15 cellular contexts compared by ENCODE assay signal in the genomic region with DNA sequence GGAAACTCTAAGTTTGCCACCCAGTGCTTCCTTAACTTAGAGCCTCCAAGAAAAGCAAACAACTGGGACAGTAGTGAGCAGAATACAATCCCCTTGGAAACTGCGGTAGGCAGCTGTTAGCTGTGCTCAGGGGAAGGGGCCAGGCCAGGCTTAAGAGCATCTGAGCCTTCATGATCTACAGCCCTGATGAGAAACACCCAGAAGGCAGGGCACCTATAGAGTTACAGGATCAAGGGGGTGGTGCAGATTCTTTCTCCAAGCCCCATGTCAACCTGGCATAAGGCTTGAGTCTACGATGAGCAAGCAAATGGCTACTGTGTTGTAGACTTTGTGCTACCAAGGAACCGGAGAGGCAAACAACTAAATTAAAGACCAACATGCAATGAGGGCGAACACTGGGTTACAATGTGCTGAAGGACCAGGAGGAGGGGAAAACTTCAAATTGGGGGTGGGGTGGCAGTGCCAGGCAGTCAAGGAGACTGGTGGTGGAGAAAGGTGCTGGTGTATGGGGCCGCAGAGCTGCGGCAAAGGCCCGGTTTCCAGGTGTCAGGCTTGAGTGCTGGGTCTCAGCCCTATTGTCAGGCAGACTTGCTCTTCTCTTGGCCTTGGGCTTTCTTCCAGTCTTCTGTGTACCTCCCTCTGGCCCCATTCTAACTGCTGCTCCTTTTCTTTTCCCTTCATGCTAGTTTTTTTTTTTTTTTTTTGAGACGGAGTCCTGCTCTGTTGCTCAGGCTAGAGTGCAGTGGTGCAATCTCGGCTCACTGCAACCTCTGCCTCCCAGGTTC. TPM values are rescaled to one million over a fixed set of nuclear protein-coding genes. Genes with fewer than 3 reads are reported as not detected.
DNase-seq lines count a peak whose midpoint lies in the region; ATAC-seq and TF ChIP-seq lines count a peak whose summit lies in the region.
"Had no signal": no experiment of that assay in that cellular context is flagged by ENCODE, and none has a peak within 500 bp of the region (broad histone marks: within the 10 kb centered on the region; RNA-seq: fewer than 3 reads in every experiment).

No MANE protein-coding gene starts in this region.

- peaks cover 64% of the 10 kb centered on the region for H3K36me3 ChIP-seq in endodermal cell (ENCODE audit: control insufficient read depth, insufficient read depth, low read length)
- H3K36me3 ChIP-seq in psoas muscle (ENCODE audit: insufficient read depth in 1 of 2, low read depth in 1 of 2): peaks cover 18 to 67% of the 10 kb centered on the region in 2 donors
- peaks cover 40 to 47% of the 10 kb centered on the region in 2 donors for H3K36me3 ChIP-seq in stomach smooth muscle (ENCODE audit: control insufficient read depth in 2 of 2, insufficient read depth in 2 of 2, low read length in 2 of 2)
- peaks cover 33% of the 10 kb centered on the region for H3K36me3 ChIP-seq in PC-9 (ENCODE audit: low read depth)

- H3K36me3 Mint-ChIP-seq in endodermal cell (ENCODE audit: low read depth): peaks cover 47% of the 10 kb centered on the region

- H3K4me3 Mint-ChIP-seq in endodermal cell: no peak overlapping the region
- H3K4me3 Mint-ChIP-seq: CD4-positive, CD25-positive, alpha-beta regulatory T cell; CD8-positive, alpha-beta memory T cell; H9 had no signal

- no peaks in the 10 kb centered on the region for H3K4me1 Mint-ChIP-seq in endodermal cell
- H3K4me1 Mint-ChIP-seq: CD4-positive, CD25-positive, alpha-beta regulatory T cell; CD8-positive, alpha-beta memory T cell had no signal

- intact Hi-C loops in psoas muscle (cut with DNase I) (no loop called here), PC-9 (cut with micrococcal nuclease; ENCODE audit: unreplicated experiment) (no loop called here)

- no peaks in the 10 kb centered on the region for H3K9me3 ChIP-seq in endodermal cell (ENCODE audit: control insufficient read depth, low read length)
- H3K9me3 ChIP-seq in psoas muscle: no peaks in the 10 kb centered on the region
- no peaks in the 10 kb centered on the region for H3K9me3 ChIP-seq in stomach smooth muscle (ENCODE audit: control insufficient read depth in 2 of 2, low read length in 2 of 2)
- no peaks in the 10 kb centered on the region for H3K9me3 ChIP-seq in PC-9 (ENCODE audit: insufficient read depth, low read depth)
- H3K9me3 ChIP-seq: BE2C, Caco-2 had no signal

- no peak overlapping the region for H3K4me2 ChIP-seq in PC-9

- no peaks in the 10 kb centered on the region for H4K20me1 ChIP-seq in PC-9 (ENCODE audit: insufficient read depth)

- H3K4me3 ChIP-seq in endodermal cell (ENCODE audit: low read length) (no peak overlapping the region), psoas muscle (no peak overlapping the region), stomach smooth muscle (ENCODE audit: low read length in 2 of 2) (no peak overlapping the region), PC-9 (no peak overlapping the region)

- H2AFZ ChIP-seq in PC-9: no peak overlapping the region

- no peak overlapping the region for H3K9ac ChIP-seq in endodermal cell (ENCODE audit: extremely low read depth, low read length, poor library complexity, severe bottlenecking)
- no peak overlapping the region for H3K9ac ChIP-seq in stomach smooth muscle (ENCODE audit: low read length in 2 of 2)

- no peaks in the 10 kb centered on the region for H3K9me3 Mint-ChIP-seq in endodermal cell
- H3K9me3 Mint-ChIP-seq: CD4-positive, CD25-positive, alpha-beta regulatory T cell; CD8-positive, alpha-beta memory T cell; H9 had no signal

- no peaks in the 10 kb centered on the region for H3K79me2 ChIP-seq in PC-9 (ENCODE audit: low read depth)

- no TSS peak for BruUV-seq in PC-9 (replicated peaks; lab: Mats Ljungman, UMichigan)

- 96 to 97% methylated on average over 7 to 9 of the region's 9 CpGs for WGBS in endodermal cell (ENCODE audit: insufficient coverage in 1 of 2, insufficient read length in 1 of 2), 2 experiments
- WGBS in psoas muscle, 3 donors: 72 to 85% (median 76%) methylated on average over 7 to 9 of the region's 9 CpGs

- ATAC-seq in psoas muscle (peak; percentile 62 to 83 (median 72)), foreskin keratinocyte (no peak)
- ATAC-seq: HepG2 had no signal

- H3K9me2 ChIP-seq in PC-9 (ENCODE audit: insufficient read depth): no peaks in the 10 kb centered on the region

- no peak for DNase-seq in RWPE1 (ENCODE audit: low spot score)
- peak; percentile 26 for DNase-seq in endodermal cell
- no peak for DNase-seq in psoas muscle
- DNase-seq in PC-9: no peak
- no peak for DNase-seq in foreskin keratinocyte
- DNase-seq in COLO668 (lab: John Stamatoyannopoulos, UW; ENCODE audit: unreplicated experiment): no peak
- DNase-seq: ACHN; BE2C; C1 segment of cervical spinal cord; Caco-2; CD4-positive, CD25-positive, alpha-beta regulatory T cell; CD8-positive, alpha-beta memory T cell; H9 had no signal

- H3K27ac ChIP-seq in RWPE1 (peak overlapping the region; percentile 32), endodermal cell (ENCODE audit: low read depth, low read length) (no peak overlapping the region), psoas muscle (peak overlapping the region; percentile 74), stomach smooth muscle (ENCODE audit: low read length) (peak overlapping the region; percentile 31), PC-9 (no peak overlapping the region), foreskin keratinocyte (no peak overlapping the region)

- H3K4me1 ChIP-seq in endodermal cell (ENCODE audit: control insufficient read depth, insufficient read depth, low read length) (no peaks in the 10 kb centered on the region), psoas muscle (peaks cover 19% of the 10 kb centered on the region), stomach smooth muscle (ENCODE audit: control insufficient read depth, insufficient read depth, low read length) (peaks cover 18% of the 10 kb centered on the region), PC-9 (replicated peaks; ENCODE audit: insufficient read depth) (no peaks in the 10 kb centered on the region), foreskin keratinocyte (no peaks in the 10 kb centered on the region)
- H3K4me1 ChIP-seq: BE2C, Caco-2 had no signal

- H3K27ac Mint-ChIP-seq in endodermal cell: no peak overlapping the region
- H3K27ac Mint-ChIP-seq: H9 had no signal

- no peaks in the 10 kb centered on the region for H3K27me3 Mint-ChIP-seq in endodermal cell (ENCODE audit: insufficient read depth)
- H3K27me3 Mint-ChIP-seq: CD4-positive, CD25-positive, alpha-beta regulatory T cell; CD8-positive, alpha-beta memory T cell had no signal

- TF ChIP-seq CTCF in RWPE1 (conservative IDR thresholded peaks at IDR 0.05; ENCODE audit: low read depth): no peak
- TF ChIP-seq CTCF in endodermal cell (conservative IDR thresholded peaks at IDR 0.05): no peak
- TF ChIP-seq CTCF in psoas muscle (IDR thresholded peaks at IDR 0.05): no peak
- TF ChIP-seq CTCF in PC-9 (conservative IDR thresholded peaks at IDR 0.05): no peak
- TF ChIP-seq CTCF in foreskin keratinocyte (conservative IDR thresholded peaks at IDR 0.05): no peak

- CTCF ChIA-PET in RWPE1 (lab: Yijun Ruan, JAX) (interaction anchor here (0.7 kb wide), 1 partner anchor 159 kb away, joined by 3 read pairs; no protein-coding TSS in a partner anchor), PC-9 (lab: Charles Lee) (no interaction called here)

- POLR2A ChIA-PET in RWPE1 (lab: Yijun Ruan, JAX; ENCODE audit: low non-redundant PET) (no interaction called here), PC-9 (lab: Charles Lee; ENCODE audit: unreplicated experiment) (no interaction called here)

- H3F3A ChIP-seq in PC-9 (ENCODE audit: insufficient read depth, low read depth): 0 out of 2 replicates have a peak, but pooled peaks cover 3% of the 10 kb centered on the region

- H3K27me3 ChIP-seq in endodermal cell (ENCODE audit: control insufficient read depth, insufficient read depth, low read length, poor library complexity, severe bottlenecking): no peaks in the 10 kb centered on the region
- no peaks in the 10 kb centered on the region for H3K27me3 ChIP-seq in psoas muscle (ENCODE audit: insufficient read depth in 3 of 3, low read length in 2 of 3)
- no peaks in the 10 kb centered on the region for H3K27me3 ChIP-seq in stomach smooth muscle (ENCODE audit: control insufficient read depth in 1 of 2, insufficient read depth in 2 of 2, low read length in 2 of 2)
- H3K27me3 ChIP-seq in PC-9 (ENCODE audit: insufficient read depth, low read depth): no peaks in the 10 kb centered on the region
- H3K27me3 ChIP-seq in foreskin keratinocyte: no peaks in the 10 kb centered on the region
- H3K27me3 ChIP-seq: BE2C had no signal

RNA-seq across cellular contexts. Expression of gene POLR3A, which starts 51.1 kb away (rescaled TPM):
- total RNA-seq in endodermal cell: 10 to 100 TPM; 28.2 to 28.6 TPM
- polyA plus RNA-seq in endodermal cell (2013, experiment 1 of 2): 18.0 TPM
- polyA plus RNA-seq in endodermal cell (2013, experiment 2 of 2): 18.3 TPM
- 10 to 100 TPM; 11.8 to 16.5 (median 14.1) TPM for total RNA-seq in psoas muscle
- polyA plus RNA-seq in psoas muscle: 10 to 100 TPM in 1 of 3 donors, 1 to 10 TPM in 2; 5.2 to 14.2 (median 8.9) TPM
- 13.1 and 14.9 TPM in 2 replicates for total RNA-seq in PC-9 (2021)
- total RNA-seq in foreskin keratinocyte: 21.1 and 21.2 TPM in 2 replicates
- polyA plus RNA-seq in foreskin keratinocyte: 7.3 and 7.7 TPM in 2 replicates

RNA-seq across cellular contexts. Expression of gene DLG5, which starts 51.6 kb away (rescaled TPM):
- total RNA-seq in endodermal cell (10 to 100 TPM; 79.4 to 83.4 TPM), psoas muscle (10 to 100 TPM; 36.9 to 62.9 (median 39.9) TPM), PC-9 (2021) (75.5 and 81.7 TPM in 2 replicates), foreskin keratinocyte (66.7 and 74.8 TPM in 2 replicates)
- 55.8 TPM for polyA plus RNA-seq in endodermal cell (2013, experiment 1 of 2)
- 53.5 TPM for polyA plus RNA-seq in endodermal cell (2013, experiment 2 of 2)
- polyA plus RNA-seq in psoas muscle (10 to 100 TPM; 10.2 to 18.3 (median 12.7) TPM), foreskin keratinocyte (25.1 and 29.0 TPM in 2 replicates)

RNA-seq across cellular contexts. Expression of gene RPS24, which starts 55.5 kb away (rescaled TPM):
- 1,000 to 10,000 TPM; 1,695 to 1,720 TPM for total RNA-seq in endodermal cell
- polyA plus RNA-seq in endodermal cell (2013, experiment 1 of 2): 2,044 TPM
- 2,088 TPM for polyA plus RNA-seq in endodermal cell (2013, experiment 2 of 2)
- total RNA-seq in psoas muscle: 1,000 to 10,000 TPM in 3 of 4 donors, 100 to 1,000 TPM in 1; 980 to 1,456 (median 1,110) TPM
- polyA plus RNA-seq in psoas muscle: 1,000 to 10,000 TPM; 2,584 to 4,077 (median 3,663) TPM
- 1,719 and 2,068 TPM in 2 replicates for total RNA-seq in PC-9 (2021)
- total RNA-seq in foreskin keratinocyte: 2,374 and 2,543 TPM in 2 replicates
- 3,257 and 3,561 TPM in 2 replicates for polyA plus RNA-seq in foreskin keratinocyte

Comparison
In these comparisons a context has a peak if more than half of its experiments do, and no peak if none do; other contexts are left out.
1. H3K27ac ChIP-seq: peak in RWPE1 (single experiment), psoas muscle (single experiment) and stomach smooth muscle (single experiment); none in endodermal cell (single experiment), PC-9 (single experiment) and foreskin keratinocyte (single experiment).